In the genomic region with DNA sequence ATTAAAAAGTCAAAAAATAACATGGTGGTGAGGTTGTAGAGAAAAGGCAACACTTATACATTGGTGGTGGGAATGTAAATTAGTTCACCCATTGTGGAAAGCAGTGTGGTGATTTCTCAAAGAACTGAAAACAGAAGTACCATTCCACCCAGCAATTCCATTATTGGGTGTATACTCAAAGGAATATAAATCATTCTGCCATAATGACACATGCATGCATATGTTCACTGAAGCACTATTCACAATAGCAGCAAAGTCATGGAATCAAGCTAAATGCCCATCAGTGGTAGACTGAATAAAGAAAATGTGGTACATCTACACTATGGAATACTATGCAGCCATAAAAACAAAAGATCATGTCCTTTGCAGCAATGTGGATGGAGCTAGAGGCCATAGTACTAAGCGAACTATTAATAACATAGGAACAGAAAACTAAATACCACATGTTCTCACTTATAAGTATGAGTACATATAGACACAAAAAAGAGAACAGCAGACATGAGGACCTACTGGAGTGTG, we compare ENCODE assay signal across 35 cellular contexts.
"Had no signal": no experiment of that assay in that cellular context is flagged by ENCODE, and none has a peak within 500 bp of the region (broad histone marks: within the 10 kb centered on the region; RNA-seq: fewer than 3 reads in every experiment).

No MANE protein-coding gene starts in this region.

- H3K27me3 ChIP-seq: MG63 had no signal

- H3K4me3 ChIP-seq: MG63 had no signal

- DNase-seq: Karpas-422, Kasumi-1, MG63, MM.1S, MV-4-11, NCI-H1048, NCI-H1092, NCI-H1092 treated with DMSO at 0.1 percent for 48 hours, NCI-H1105, NCI-H1105 treated with DMSO at 0.1 percent for 48 hours, NCI-H1417, NCI-H1436, NCI-H1436 treated with DMSO at 0.1 percent for 48 hours, NCI-H146, NCI-H1694, NCI-H1694 treated with DMSO at 0.1 percent for 48 hours, NCI-H187, NCI-H187 treated with DMSO at 0.1 percent for 48 hours, NCI-H1930, NCI-H2029, NCI-H2029 treated with DMSO at 0.1 percent for 48 hours, NCI-H2081, NCI-H2081 treated with DMSO at 0.1 percent for 48 hours, NCI-H2107, NCI-H2171, NCI-H2171 treated with DMSO at 0.1 percent for 48 hours, NCI-H2227 treated with DMSO at 0.1 percent for 48 hours, NCI-H226, NCI-H345, NCI-H446, NCI-H446 treated with DMSO at 0.1 percent for 48 hours, NCI-H510A, NCI-H510A treated with DMSO at 0.1 percent for 48 hours, NCI-H524, NCI-H524 treated with DMSO at 0.1 percent for 48 hours had no signal

- H3K36me3 ChIP-seq: MG63 had no signal
